Comparison of ENCODE assay signal across 9 cellular contexts in genomic region chr15:29568840-29569532, GRCh38.
A peak's percentile ranks its signal among the peaks of the same experiment; 100 is the strongest.
DNase-seq lines count a peak whose midpoint lies in the region; ATAC-seq and TF ChIP-seq lines count a peak whose summit lies in the region.
"Had no signal": no experiment of that assay in that cellular context is flagged by ENCODE, and none has a peak within 500 bp of the region (broad histone marks: within the 10 kb centered on the region; RNA-seq: fewer than 3 reads in every experiment).

No MANE protein-coding gene starts in this region.

- intact Hi-C loops in spleen (cut with DNase I; ENCODE audit: low total_unique reads), result no loop called here

- WGBS in spleen, 5 donors, result 35 to 48% (median 44%) methylated on average over 9 of the region's 9 CpGs

- peak; percentile 6 for DNase-seq in stimulated activated CD4-positive, alpha-beta T cell treated with anti-CD3 and anti-CD28 coated beads, Interleukin-15, amount 100 ng/mL, for 24 hours
- no peak for DNase-seq in stimulated activated CD4-positive, alpha-beta T cell treated with anti-CD3 and anti-CD28 coated beads, Interleukin-2, amount 100 ng/mL, for 24 hours
- peak in 2 of 3 donors; percentile 62 to 63 for DNase-seq in Peyer's patch
- DNase-seq in erythroblast (lab: John Stamatoyannopoulos, UW), result no peak
- DNase-seq in MV-4-11 (lab: John Stamatoyannopoulos, UW), result no peak
- no peak for DNase-seq in spleen

- H3K36me3 ChIP-seq in Peyer's patch (no peaks in the 10 kb centered on the region), iPS-15b (ENCODE audit: control insufficient read depth, insufficient read depth, low read length) (no peaks in the 10 kb centered on the region), spleen (no peaks in the 10 kb centered on the region)

- no peak overlapping the region for H3K4me3 ChIP-seq in Peyer's patch
- H3K4me3 ChIP-seq in iPS-15b (ENCODE audit: low read depth, low read length), result peak overlapping the region; percentile 46
- H3K4me3 ChIP-seq in spleen, result peak overlapping the region in 1 of 8 donors; percentile 33

- TF ChIP-seq POLR2A in Peyer's patch (IDR thresholded peaks at IDR 0.05) (no peak), erythroblast (IDR thresholded peaks at IDR 0.05; ENCODE audit: low read length) (no peak), spleen (IDR thresholded peaks at IDR 0.05) (no peak)

- ATAC-seq in HG03159 (IDR thresholded peaks at IDR 0.05; ENCODE audit: unreplicated experiment), result no peak

- no peak overlapping the region for H3K27ac ChIP-seq in Peyer's patch
- no peak overlapping the region for H3K27ac ChIP-seq in spleen
- H3K27ac ChIP-seq: skin epidermis had no signal

- peak in 3 of 6 experiments; percentile 36 to 47 (median 45) for TF ChIP-seq CTCF in Peyer's patch (IDR thresholded peaks at IDR 0.05)
- TF ChIP-seq CTCF in spleen (IDR thresholded peaks at IDR 0.05 in 8 of 11, conservative IDR thresholded peaks at IDR 0.05 in 3 of 11), result peak in 2 of 11 experiments; percentile 11 to 29

- no peaks in the 10 kb centered on the region for H3K27me3 ChIP-seq in Peyer's patch
- peaks cover 35% of the 10 kb centered on the region for H3K27me3 ChIP-seq in iPS-15b (ENCODE audit: control insufficient read depth, insufficient read depth, low read length)
- peaks cover 0 to 76% (median 35%) of the 10 kb centered on the region in 7 donors for H3K27me3 ChIP-seq in spleen (replicated peaks in 1 of 7)

- H3K9ac ChIP-seq in iPS-15b (ENCODE audit: low read depth, low read length), result no peak overlapping the region

- H3K4me1 ChIP-seq in Peyer's patch (peaks cover 0 to 15% (median 0%) of the 10 kb centered on the region in 4 donors), iPS-15b (ENCODE audit: control insufficient read depth, insufficient read depth, low read length) (peaks cover 3% of the 10 kb centered on the region), spleen (peaks cover 0 to 28% (median 14%) of the 10 kb centered on the region in 6 donors)

- H3K9me3 ChIP-seq in Peyer's patch (no peaks in the 10 kb centered on the region), iPS-15b (ENCODE audit: control insufficient read depth, insufficient read depth, low read length) (no peaks in the 10 kb centered on the region), spleen (no peaks in the 10 kb centered on the region)

Comparison
In these comparisons a context has a peak if more than half of its experiments do, and no peak if none do; other contexts are left out.
1. DNase-seq: peak in stimulated activated CD4-positive, alpha-beta T cell treated with anti-CD3 and anti-CD28 coated beads, Interleukin-15, amount 100 ng/mL, for 24 hours (single experiment) and Peyer's patch (2 of 3); none in stimulated activated CD4-positive, alpha-beta T cell treated with anti-CD3 and anti-CD28 coated beads, Interleukin-2, amount 100 ng/mL, for 24 hours (0 of 2), erythroblast (0 of 2), MV-4-11 (single experiment) and spleen (single experiment).